In the genomic region with DNA sequence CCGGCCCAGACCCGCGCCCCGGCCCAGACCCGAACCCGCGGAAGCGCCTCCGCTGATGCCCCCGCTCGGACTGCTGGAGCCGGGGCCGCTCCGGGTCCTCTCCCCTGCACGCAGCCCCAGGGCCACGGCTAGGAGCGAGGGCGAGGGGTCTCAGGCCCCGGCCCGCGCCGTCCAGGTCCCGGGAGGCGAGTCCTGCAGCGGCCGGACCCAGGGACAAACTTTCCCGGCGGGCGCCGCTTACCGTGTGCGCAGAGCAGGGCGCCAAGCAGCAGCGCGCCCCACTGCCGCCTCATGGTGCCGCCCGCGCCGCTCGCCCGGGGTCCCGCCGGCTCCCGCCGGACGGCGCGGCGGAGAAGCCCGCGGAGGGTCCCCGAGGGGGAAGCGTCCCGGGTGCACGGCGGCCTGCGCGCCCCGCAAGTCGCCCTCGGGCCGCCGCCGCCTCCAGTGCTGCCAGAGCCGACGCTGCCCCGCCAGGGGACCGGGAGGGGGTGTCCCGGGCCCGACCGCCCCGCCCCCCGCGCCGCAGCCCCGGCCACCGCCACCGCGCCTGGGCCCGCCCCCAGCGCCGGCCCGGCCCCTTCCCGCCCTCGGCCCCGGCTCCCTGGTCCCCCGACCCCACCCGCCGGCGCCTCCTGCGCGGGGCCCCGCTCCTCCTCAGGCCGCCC, we compare ENCODE assay signal across 8 cellular contexts. TPM values are rescaled to one million over a fixed set of nuclear protein-coding genes. Genes with fewer than 3 reads are reported as not detected.
DNase-seq lines count a peak whose midpoint lies in the region; ATAC-seq, FAIRE-seq and TF ChIP-seq lines count a peak whose summit lies in the region.

A gene with protein sequence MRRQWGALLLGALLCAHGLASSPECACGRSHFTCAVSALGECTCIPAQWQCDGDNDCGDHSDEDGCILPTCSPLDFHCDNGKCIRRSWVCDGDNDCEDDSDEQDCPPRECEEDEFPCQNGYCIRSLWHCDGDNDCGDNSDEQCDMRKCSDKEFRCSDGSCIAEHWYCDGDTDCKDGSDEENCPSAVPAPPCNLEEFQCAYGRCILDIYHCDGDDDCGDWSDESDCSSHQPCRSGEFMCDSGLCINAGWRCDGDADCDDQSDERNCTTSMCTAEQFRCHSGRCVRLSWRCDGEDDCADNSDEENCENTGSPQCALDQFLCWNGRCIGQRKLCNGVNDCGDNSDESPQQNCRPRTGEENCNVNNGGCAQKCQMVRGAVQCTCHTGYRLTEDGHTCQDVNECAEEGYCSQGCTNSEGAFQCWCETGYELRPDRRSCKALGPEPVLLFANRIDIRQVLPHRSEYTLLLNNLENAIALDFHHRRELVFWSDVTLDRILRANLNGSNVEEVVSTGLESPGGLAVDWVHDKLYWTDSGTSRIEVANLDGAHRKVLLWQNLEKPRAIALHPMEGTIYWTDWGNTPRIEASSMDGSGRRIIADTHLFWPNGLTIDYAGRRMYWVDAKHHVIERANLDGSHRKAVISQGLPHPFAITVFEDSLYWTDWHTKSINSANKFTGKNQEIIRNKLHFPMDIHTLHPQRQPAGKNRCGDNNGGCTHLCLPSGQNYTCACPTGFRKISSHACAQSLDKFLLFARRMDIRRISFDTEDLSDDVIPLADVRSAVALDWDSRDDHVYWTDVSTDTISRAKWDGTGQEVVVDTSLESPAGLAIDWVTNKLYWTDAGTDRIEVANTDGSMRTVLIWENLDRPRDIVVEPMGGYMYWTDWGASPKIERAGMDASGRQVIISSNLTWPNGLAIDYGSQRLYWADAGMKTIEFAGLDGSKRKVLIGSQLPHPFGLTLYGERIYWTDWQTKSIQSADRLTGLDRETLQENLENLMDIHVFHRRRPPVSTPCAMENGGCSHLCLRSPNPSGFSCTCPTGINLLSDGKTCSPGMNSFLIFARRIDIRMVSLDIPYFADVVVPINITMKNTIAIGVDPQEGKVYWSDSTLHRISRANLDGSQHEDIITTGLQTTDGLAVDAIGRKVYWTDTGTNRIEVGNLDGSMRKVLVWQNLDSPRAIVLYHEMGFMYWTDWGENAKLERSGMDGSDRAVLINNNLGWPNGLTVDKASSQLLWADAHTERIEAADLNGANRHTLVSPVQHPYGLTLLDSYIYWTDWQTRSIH (N-terminal part only) (minus strand): TSS at position 464 of the 665 bp plus-strand sequence. CDS start 171 bp downstream, at position 293.

- H4K20me1 ChIP-seq in BLaER1, result peaks cover 32% of the 10 kb centered on the region
- H4K20me1 ChIP-seq in SK-N-SH (ENCODE audit: insufficient read depth), result 0 out of 2 replicates have a peak, but pooled peaks cover 7% of the 10 kb centered on the region

- DNase-seq in SK-N-SH (peak; percentile 95), brain microvascular endothelial cell (no peak), small intestine (peak; percentile 46), NCI-H510A (lab: John Stamatoyannopoulos, UW) (no peak), GF-D8 (lab: John Stamatoyannopoulos, UW) (no peak)

- POLR2A ChIA-PET in SK-N-SH (lab: Yijun Ruan, JAX), result no interaction called here

- CTCF ChIA-PET in SK-N-SH (lab: Yijun Ruan, JAX), result interaction anchor here (0.9 to 10.0 kb wide), 7 partner anchors 9 to 237 kb away, joined by 3 to 170 read pairs (median 7); a partner anchor contains a TSS

- TF ChIP-seq EP300 in SK-N-SH (IDR thresholded peaks at IDR 0.05; ENCODE audit: borderline replicate concordance in 1 of 2, low read depth in 1 of 2, low read length in 1 of 2), result no peak

- H3F3A ChIP-seq in SK-N-SH (replicated peaks; ENCODE audit: insufficient read depth), result peaks cover 51% of the 10 kb centered on the region

- no peak within 1 kb of the TSS for H3K27ac ChIP-seq in BLaER1
- H3K27ac ChIP-seq in SK-N-SH (ENCODE audit: low read depth in 2 of 2, low read length in 1 of 2), result peak within 1 kb of the TSS; percentile 18 to 98; a peak in 3 of 4 replicates
- H3K27ac ChIP-seq in brain microvascular endothelial cell, result no peak within 1 kb of the TSS
- H3K27ac ChIP-seq in iPS-20b (ENCODE audit: low read length), result no peak within 1 kb of the TSS
- peak within 1 kb of the TSS; percentile 2 to 18 for H3K27ac ChIP-seq in small intestine (ENCODE audit: low read depth in 1 of 2, low read length in 1 of 2)

- H3K9ac ChIP-seq in BLaER1 (no peak within 1 kb of the TSS; the same call in 1 of the 2 replicates), SK-N-SH (peak within 1 kb of the TSS; percentile 70), iPS-20b (ENCODE audit: low read depth, low read length) (peak within 1 kb of the TSS; percentile 84)

- no peaks in the 10 kb centered on the region for H3K9me3 ChIP-seq in BLaER1
- no peaks in the 10 kb centered on the region for H3K9me3 ChIP-seq in SK-N-SH
- H3K9me3 ChIP-seq in iPS-20b (ENCODE audit: insufficient read depth, low read depth, low read length), result no peaks in the 10 kb centered on the region
- no peaks in the 10 kb centered on the region for H3K9me3 ChIP-seq in small intestine (ENCODE audit: control insufficient read depth, low read depth)

- TF ChIP-seq CTCF in SK-N-SH (IDR thresholded peaks at IDR 0.05) (no peak), brain microvascular endothelial cell (IDR thresholded peaks at IDR 0.05; ENCODE audit: low read depth, low read length, missing control alignments) (no peak)

- in situ Hi-C loops in brain microvascular endothelial cell (cut with HindIII; ENCODE audit: low pct_ligation_motif_present, low sequenced_read_pairs), result loop anchor here (25.0 kb wide), 1 partner anchor 219 kb away; no protein-coding TSS in a partner anchor

- WGBS in SK-N-SH (ENCODE audit: low lambda C conversion rate), result 5% methylated on average over 7 of the region's 95 CpGs
- 0 to 2% (median 1%) methylated on average over 56 to 95 of the region's 95 CpGs for WGBS in small intestine, 3 donors

- peak within 1 kb of the TSS; percentile 94 for H2AFZ ChIP-seq in SK-N-SH (ENCODE audit: low read depth)

- H3K4me3 ChIP-seq in BLaER1 (peak within 1 kb of the TSS; percentile 70), SK-N-SH (ENCODE audit: low read depth in 2 of 2, low read length in 1 of 2) (peak within 1 kb of the TSS; percentile 71 to 73), brain microvascular endothelial cell (ENCODE audit: low read depth, low read length) (peak within 1 kb of the TSS; percentile 66), iPS-20b (ENCODE audit: low read length) (peak within 1 kb of the TSS; percentile 76), small intestine (ENCODE audit: low read depth in 1 of 2, low read length in 2 of 2) (peak within 1 kb of the TSS; percentile 39 to 69)

- H3K27me3 ChIP-seq in BLaER1, result peaks cover 69% of the 10 kb centered on the region
- H3K27me3 ChIP-seq in SK-N-SH (ENCODE audit: insufficient read depth), result no peaks in the 10 kb centered on the region
- H3K27me3 ChIP-seq in brain microvascular endothelial cell (replicated peaks), result no peaks in the 10 kb centered on the region
- peaks cover 46% of the 10 kb centered on the region for H3K27me3 ChIP-seq in iPS-20b (ENCODE audit: insufficient read depth, low read length)
- H3K27me3 ChIP-seq in small intestine (ENCODE audit: control insufficient read depth in 2 of 2, insufficient read depth in 2 of 2, low read length in 2 of 2), result peaks cover 0 to 5% of the 10 kb centered on the region in 2 donors

- H3K36me3 ChIP-seq in BLaER1, result no peaks in the 10 kb centered on the region
- no peaks in the 10 kb centered on the region for H3K36me3 ChIP-seq in SK-N-SH (replicated peaks in 1 of 2; ENCODE audit: control insufficient read depth in 1 of 2, insufficient read depth in 2 of 2, low read length in 1 of 2)
- H3K36me3 ChIP-seq in brain microvascular endothelial cell (replicated peaks), result no peaks in the 10 kb centered on the region
- H3K36me3 ChIP-seq in iPS-20b (ENCODE audit: insufficient read depth, low read depth, low read length), result no peaks in the 10 kb centered on the region
- no peaks in the 10 kb centered on the region for H3K36me3 ChIP-seq in small intestine (ENCODE audit: control insufficient read depth in 2 of 2, insufficient read depth in 2 of 2, low read length in 2 of 2)

- H3K4me1 ChIP-seq in BLaER1 (peaks cover 26% of the 10 kb centered on the region), SK-N-SH (ENCODE audit: control insufficient read depth in 1 of 2, insufficient read depth in 2 of 2, low read depth in 1 of 2, low read length in 1 of 2) (peaks cover 28 to 36% of the 10 kb centered on the region in 2 experiments; a peak in 3 of 4 replicates), iPS-20b (ENCODE audit: insufficient read depth, low read length) (peaks cover 36% of the 10 kb centered on the region), small intestine (ENCODE audit: control insufficient read depth in 2 of 2, insufficient read depth in 1 of 2, low read depth in 1 of 2, low read length in 1 of 2) (peaks cover 0 to 3% of the 10 kb centered on the region in 2 donors)

- peak; percentile 59 for ATAC-seq in GM21825 (IDR thresholded peaks at IDR 0.05; ENCODE audit: unreplicated experiment)

- TF ChIP-seq RAD21 in SK-N-SH (IDR thresholded peaks at IDR 0.05; ENCODE audit: low read length), result no peak

- no peak for FAIRE-seq in small intestine (lab: Jason Lieb, UNC)

- H3K9me2 ChIP-seq in SK-N-SH, result no peaks in the 10 kb centered on the region

- peak within 1 kb of the TSS; percentile 96 for H3K4me2 ChIP-seq in BLaER1
- H3K4me2 ChIP-seq in SK-N-SH, result peak within 1 kb of the TSS; percentile 90

- H3K79me2 ChIP-seq in SK-N-SH (ENCODE audit: insufficient read depth), result peaks cover 22% of the 10 kb centered on the region

TF ChIP-seq in SK-N-SH, 30 proteins besides CTCF, POLR2A, EP300 and RAD21:
- TF ChIP-seq YY1 (IDR thresholded peaks at IDR 0.05; ENCODE audit: low read depth), result no peak
- TF ChIP-seq MXI1 (IDR thresholded peaks at IDR 0.05; ENCODE audit: low read depth, low read length), result 0 out of 2 replicates have a peak, but pooled peaks have one; percentile 32
TF ChIP-seq in SK-N-SH: peak in this region for 1.

RNA-seq across cellular contexts. Expression of the gene that starts here (rescaled TPM):
- 6.7 and 10.9 TPM in 2 replicates for polyA plus RNA-seq in SK-N-SH (2012; rRNA removed)
- 7.5 and 9.4 TPM in 2 replicates for polyA plus RNA-seq in SK-N-SH (2012; cell fraction: cytosol; rRNA removed)
- polyA plus RNA-seq in SK-N-SH (2012; cell fraction: nucleus; rRNA removed), result 24.1 and 25.4 TPM in 2 replicates
- 10 to 100 TPM in 2 of 3 donors, 1 to 10 TPM in 1; 2.2 to 15.2 (median 10.5) TPM for polyA plus RNA-seq in small intestine

Comparison
In these comparisons a context has a peak if more than half of its experiments do, and no peak if none do; other contexts are left out.
1. H3K27ac ChIP-seq: peak in SK-N-SH (2 of 2) and small intestine (2 of 2); none in BLaER1 (single experiment), brain microvascular endothelial cell (single experiment) and iPS-20b (single experiment).
2. DNase-seq: peak in SK-N-SH (single experiment) and small intestine (single experiment); none in brain microvascular endothelial cell (single experiment), NCI-H510A (single experiment) and GF-D8 (single experiment).
3. Peak in every context shown above with its lines, with median percentiles within 50 percentile points of each other: H3K4me3 ChIP-seq.